ENCODE assay signal across 1 cellular context in the genomic region with DNA sequence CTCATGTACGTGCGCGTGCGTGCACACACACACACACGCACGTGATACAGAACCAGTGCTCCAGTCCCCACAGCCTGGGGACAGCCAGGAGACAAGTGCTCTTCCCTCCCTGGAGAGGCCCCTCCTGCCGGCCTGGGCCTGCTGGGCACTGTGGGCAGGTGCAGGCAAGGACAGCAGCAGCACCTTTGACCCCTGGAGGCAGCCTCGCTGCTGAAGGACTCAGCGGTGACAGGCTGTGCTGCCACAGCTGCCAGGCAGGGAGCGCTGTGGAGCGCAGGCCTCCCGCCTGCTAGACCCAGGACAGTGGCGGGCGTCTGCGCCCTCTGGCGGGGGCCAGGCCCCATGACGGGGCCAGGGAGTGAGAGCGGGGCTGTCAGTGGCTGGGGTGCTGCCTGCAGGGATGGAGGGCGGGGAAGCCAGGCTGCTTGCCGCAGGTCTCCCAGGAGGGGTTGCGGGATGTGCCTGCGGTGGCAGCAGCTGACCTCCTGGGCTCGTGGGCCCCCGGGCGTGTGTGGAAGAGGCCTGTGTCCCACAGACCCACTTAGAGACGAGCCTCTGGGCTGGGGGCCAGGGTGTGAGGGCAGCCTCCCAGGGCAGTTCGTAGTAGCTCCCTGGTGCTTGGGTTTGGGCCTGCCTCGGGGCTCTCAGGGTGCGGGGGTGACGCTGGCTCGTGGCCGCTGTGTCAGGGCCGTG.
TF ChIP-seq lines count a peak whose summit lies in the region.

No MANE protein-coding gene starts in this region.

TF ChIP-seq in HepG2, 621 proteins besides CTCF, POLR2A, EP300 and RAD21 (continued from another document):
- TF ChIP-seq, protein P1, sequence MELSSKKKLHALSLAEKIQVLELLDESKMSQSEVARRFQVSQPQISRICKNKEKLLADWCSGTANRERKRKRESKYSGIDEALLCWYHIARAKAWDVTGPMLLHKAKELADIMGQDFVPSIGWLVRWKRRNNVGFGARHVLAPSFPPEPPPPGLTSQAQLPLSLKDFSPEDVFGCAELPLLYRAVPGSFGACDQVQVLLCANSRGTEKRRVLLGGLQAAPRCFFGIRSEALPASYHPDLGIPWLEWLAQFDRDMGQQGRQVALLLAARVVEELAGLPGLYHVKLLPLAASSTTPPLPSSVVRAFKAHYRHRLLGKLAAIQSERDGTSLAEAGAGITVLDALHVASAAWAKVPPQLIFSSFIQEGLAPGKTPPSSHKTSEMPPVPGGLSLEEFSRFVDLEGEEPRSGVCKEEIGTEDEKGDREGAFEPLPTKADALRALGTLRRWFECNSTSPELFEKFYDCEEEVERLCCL (CRISPR knock-in tag; IDR thresholded peaks at IDR 0.05; ENCODE audit: borderline replicate concordance): no peak
- TF ChIP-seq JUND (CRISPR knock-in tag; IDR thresholded peaks at IDR 0.05): peak; percentile 77
- TF ChIP-seq CBX2 (IDR thresholded peaks at IDR 0.05; ENCODE audit: low read depth, low read length): no peak
- no peak for TF ChIP-seq CBX2 (CRISPR knock-in tag; IDR thresholded peaks at IDR 0.05; ENCODE audit: low read depth)
- TF ChIP-seq ZNF629 (CRISPR knock-in tag; conservative IDR thresholded peaks at IDR 0.05): peak; percentile 74
- no peak for TF ChIP-seq ZNF382 (CRISPR knock-in tag; IDR thresholded peaks at IDR 0.05; ENCODE audit: borderline replicate concordance)
- TF ChIP-seq, protein P2, sequence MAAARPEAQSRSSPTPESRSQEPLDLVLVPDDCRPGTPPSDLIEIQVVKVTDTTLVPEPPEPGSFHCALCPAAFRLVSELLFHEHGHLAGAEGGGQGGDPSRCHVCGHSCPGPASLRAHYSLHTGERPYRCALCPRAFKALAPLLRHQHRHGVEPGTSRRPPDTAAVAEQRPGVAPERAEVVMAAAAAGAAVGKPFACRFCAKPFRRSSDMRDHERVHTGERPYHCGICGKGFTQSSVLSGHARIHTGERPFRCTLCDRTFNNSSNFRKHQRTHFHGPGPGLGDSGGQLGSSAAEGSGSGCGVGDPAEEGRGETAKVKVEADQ (CRISPR knock-in tag; IDR thresholded peaks at IDR 0.05; ENCODE audit: borderline replicate concordance): peak; percentile 97
- TF ChIP-seq SRF (IDR thresholded peaks at IDR 0.05; ENCODE audit: low read depth, low read length): 0 out of 2 replicates have a peak, but pooled peaks have one; percentile 20
- peak; percentile 98 for TF ChIP-seq ZNF292 (CRISPR knock-in tag; IDR thresholded peaks at IDR 0.05; ENCODE audit: borderline replicate concordance, low read depth)
- TF ChIP-seq ZNF44 (CRISPR knock-in tag; IDR thresholded peaks at IDR 0.05): peak; percentile 73; the same call in 1 of the 2 replicates
- peak; percentile 93 for TF ChIP-seq SPEN (CRISPR knock-in tag; IDR thresholded peaks at IDR 0.05; ENCODE audit: low read depth)
- peak; percentile 94 for TF ChIP-seq IKZF4 (CRISPR knock-in tag; IDR thresholded peaks at IDR 0.05; ENCODE audit: borderline replicate concordance, low read depth, not compliant biosample characterization)
- TF ChIP-seq PRPF4 (IDR thresholded peaks at IDR 0.05; ENCODE audit: low read depth, low read length, poor library complexity, severe bottlenecking): peak; percentile 28
- TF ChIP-seq ARHGAP35 (CRISPR knock-in tag; IDR thresholded peaks at IDR 0.05; ENCODE audit: borderline replicate concordance): no peak; the same call in 1 of the 2 replicates
- peak; percentile 92 for TF ChIP-seq MED1 (CRISPR knock-in tag; IDR thresholded peaks at IDR 0.05)
- TF ChIP-seq PHF5A (CRISPR knock-in tag; IDR thresholded peaks at IDR 0.05; ENCODE audit: low read depth, unreplicated experiment): peak; percentile 99
- TF ChIP-seq, protein P3, sequence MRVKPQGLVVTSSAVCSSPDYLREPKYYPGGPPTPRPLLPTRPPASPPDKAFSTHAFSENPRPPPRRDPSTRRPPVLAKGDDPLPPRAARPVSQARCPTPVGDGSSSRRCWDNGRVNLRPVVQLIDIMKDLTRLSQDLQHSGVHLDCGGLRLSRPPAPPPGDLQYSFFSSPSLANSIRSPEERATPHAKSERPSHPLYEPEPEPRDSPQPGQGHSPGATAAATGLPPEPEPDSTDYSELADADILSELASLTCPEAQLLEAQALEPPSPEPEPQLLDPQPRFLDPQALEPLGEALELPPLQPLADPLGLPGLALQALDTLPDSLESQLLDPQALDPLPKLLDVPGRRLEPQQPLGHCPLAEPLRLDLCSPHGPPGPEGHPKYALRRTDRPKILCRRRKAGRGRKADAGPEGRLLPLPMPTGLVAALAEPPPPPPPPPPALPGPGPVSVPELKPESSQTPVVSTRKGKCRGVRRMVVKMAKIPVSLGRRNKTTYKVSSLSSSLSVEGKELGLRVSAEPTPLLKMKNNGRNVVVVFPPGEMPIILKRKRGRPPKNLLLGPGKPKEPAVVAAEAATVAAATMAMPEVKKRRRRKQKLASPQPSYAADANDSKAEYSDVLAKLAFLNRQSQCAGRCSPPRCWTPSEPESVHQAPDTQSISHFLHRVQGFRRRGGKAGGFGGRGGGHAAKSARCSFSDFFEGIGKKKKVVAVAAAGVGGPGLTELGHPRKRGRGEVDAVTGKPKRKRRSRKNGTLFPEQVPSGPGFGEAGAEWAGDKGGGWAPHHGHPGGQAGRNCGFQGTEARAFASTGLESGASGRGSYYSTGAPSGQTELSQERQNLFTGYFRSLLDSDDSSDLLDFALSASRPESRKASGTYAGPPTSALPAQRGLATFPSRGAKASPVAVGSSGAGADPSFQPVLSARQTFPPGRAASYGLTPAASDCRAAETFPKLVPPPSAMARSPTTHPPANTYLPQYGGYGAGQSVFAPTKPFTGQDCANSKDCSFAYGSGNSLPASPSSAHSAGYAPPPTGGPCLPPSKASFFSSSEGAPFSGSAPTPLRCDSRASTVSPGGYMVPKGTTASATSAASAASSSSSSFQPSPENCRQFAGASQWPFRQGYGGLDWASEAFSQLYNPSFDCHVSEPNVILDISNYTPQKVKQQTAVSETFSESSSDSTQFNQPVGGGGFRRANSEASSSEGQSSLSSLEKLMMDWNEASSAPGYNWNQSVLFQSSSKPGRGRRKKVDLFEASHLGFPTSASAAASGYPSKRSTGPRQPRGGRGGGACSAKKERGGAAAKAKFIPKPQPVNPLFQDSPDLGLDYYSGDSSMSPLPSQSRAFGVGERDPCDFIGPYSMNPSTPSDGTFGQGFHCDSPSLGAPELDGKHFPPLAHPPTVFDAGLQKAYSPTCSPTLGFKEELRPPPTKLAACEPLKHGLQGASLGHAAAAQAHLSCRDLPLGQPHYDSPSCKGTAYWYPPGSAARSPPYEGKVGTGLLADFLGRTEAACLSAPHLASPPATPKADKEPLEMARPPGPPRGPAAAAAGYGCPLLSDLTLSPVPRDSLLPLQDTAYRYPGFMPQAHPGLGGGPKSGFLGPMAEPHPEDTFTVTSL (CRISPR knock-in tag; IDR thresholded peaks at IDR 0.05; ENCODE audit: borderline replicate concordance): no peak
- TF ChIP-seq, protein P4, sequence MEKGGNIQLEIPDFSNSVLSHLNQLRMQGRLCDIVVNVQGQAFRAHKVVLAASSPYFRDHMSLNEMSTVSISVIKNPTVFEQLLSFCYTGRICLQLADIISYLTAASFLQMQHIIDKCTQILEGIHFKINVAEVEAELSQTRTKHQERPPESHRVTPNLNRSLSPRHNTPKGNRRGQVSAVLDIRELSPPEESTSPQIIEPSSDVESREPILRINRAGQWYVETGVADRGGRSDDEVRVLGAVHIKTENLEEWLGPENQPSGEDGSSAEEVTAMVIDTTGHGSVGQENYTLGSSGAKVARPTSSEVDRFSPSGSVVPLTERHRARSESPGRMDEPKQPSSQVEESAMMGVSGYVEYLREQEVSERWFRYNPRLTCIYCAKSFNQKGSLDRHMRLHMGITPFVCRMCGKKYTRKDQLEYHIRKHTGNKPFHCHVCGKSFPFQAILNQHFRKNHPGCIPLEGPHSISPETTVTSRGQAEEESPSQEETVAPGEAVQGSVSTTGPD (CRISPR knock-in tag; IDR thresholded peaks at IDR 0.05): peak; percentile 93
- TF ChIP-seq REPIN1 (CRISPR knock-in tag; IDR thresholded peaks at IDR 0.05; ENCODE audit: borderline replicate concordance, low read depth): peak; percentile 100
- no peak for TF ChIP-seq ZNF746 (CRISPR knock-in tag; IDR thresholded peaks at IDR 0.05)
- peak; percentile 70; the same call in 1 of the 2 replicates for TF ChIP-seq GTF2F1 (IDR thresholded peaks at IDR 0.05; ENCODE audit: low read length)
- TF ChIP-seq ZNF225 (CRISPR knock-in tag; IDR thresholded peaks at IDR 0.05): peak; percentile 74; the same call in 1 of the 2 replicates
- TF ChIP-seq, protein P5, sequence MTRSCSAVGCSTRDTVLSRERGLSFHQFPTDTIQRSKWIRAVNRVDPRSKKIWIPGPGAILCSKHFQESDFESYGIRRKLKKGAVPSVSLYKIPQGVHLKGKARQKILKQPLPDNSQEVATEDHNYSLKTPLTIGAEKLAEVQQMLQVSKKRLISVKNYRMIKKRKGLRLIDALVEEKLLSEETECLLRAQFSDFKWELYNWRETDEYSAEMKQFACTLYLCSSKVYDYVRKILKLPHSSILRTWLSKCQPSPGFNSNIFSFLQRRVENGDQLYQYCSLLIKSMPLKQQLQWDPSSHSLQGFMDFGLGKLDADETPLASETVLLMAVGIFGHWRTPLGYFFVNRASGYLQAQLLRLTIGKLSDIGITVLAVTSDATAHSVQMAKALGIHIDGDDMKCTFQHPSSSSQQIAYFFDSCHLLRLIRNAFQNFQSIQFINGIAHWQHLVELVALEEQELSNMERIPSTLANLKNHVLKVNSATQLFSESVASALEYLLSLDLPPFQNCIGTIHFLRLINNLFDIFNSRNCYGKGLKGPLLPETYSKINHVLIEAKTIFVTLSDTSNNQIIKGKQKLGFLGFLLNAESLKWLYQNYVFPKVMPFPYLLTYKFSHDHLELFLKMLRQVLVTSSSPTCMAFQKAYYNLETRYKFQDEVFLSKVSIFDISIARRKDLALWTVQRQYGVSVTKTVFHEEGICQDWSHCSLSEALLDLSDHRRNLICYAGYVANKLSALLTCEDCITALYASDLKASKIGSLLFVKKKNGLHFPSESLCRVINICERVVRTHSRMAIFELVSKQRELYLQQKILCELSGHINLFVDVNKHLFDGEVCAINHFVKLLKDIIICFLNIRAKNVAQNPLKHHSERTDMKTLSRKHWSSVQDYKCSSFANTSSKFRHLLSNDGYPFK (CRISPR knock-in tag; IDR thresholded peaks at IDR 0.05; ENCODE audit: borderline replicate concordance): peak; percentile 92
- peak; percentile 80 for TF ChIP-seq TMF1 (CRISPR knock-in tag; IDR thresholded peaks at IDR 0.05; ENCODE audit: low read depth)
- no peak; the same call in 1 of the 2 replicates for TF ChIP-seq HES4 (CRISPR knock-in tag; IDR thresholded peaks at IDR 0.05; ENCODE audit: borderline replicate concordance)
- TF ChIP-seq MEF2D (CRISPR knock-in tag; IDR thresholded peaks at IDR 0.05): peak; percentile 58; the same call in 1 of the 2 replicates
- 0 out of 2 replicates have a peak, but pooled peaks have one; percentile 63 for TF ChIP-seq ZNF672 (CRISPR knock-in tag; IDR thresholded peaks at IDR 0.05)
- TF ChIP-seq, protein P6, sequence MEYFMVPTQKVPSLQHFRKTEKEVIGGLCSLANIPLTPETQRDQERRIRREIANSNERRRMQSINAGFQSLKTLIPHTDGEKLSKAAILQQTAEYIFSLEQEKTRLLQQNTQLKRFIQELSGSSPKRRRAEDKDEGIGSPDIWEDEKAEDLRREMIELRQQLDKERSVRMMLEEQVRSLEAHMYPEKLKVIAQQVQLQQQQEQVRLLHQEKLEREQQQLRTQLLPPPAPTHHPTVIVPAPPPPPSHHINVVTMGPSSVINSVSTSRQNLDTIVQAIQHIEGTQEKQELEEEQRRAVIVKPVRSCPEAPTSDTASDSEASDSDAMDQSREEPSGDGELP (IDR thresholded peaks at IDR 0.05; ENCODE audit: borderline replicate concordance, low read depth): peak; percentile 86; the same call in 1 of the 2 replicates
- TF ChIP-seq ZNF792 (CRISPR knock-in tag; IDR thresholded peaks at IDR 0.05): peak; percentile 98
